3 cellular contexts compared by ENCODE assay signal in the genomic region with DNA sequence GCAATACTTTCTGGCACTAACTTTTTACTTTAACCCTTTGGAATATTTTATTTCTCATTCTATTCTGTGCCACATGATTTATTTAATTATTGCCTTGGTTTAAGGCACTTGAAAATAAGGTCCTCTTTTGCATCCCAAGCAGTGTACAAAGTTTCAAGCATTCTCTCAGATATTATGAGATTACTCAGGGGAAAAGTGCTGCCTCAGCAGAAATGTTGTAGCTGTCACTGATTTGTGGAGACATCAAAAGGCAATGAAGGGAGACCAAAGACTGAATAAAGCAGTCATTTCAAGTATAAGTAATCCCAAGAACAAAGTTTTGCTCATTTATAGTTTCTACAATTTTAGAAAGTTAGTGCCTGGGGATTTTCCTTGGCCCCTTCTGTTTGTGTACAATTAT.
A peak's percentile ranks its signal among the peaks of the same experiment; 100 is the strongest.
TF ChIP-seq lines count a peak whose summit lies in the region.

No MANE protein-coding gene starts in this region.

TF ChIP-seq in A549, 52 proteins besides CTCF, POLR2A, EP300 and RAD21:
- TF ChIP-seq MAFK (IDR thresholded peaks at IDR 0.05; ENCODE audit: partially characterized antibody): peak; percentile 95
- no peak for TF ChIP-seq KDM5A (IDR thresholded peaks at IDR 0.05)

TF ChIP-seq in K562, 482 proteins besides CTCF, POLR2A, EP300 and RAD21:
- TF ChIP-seq, protein P1, sequence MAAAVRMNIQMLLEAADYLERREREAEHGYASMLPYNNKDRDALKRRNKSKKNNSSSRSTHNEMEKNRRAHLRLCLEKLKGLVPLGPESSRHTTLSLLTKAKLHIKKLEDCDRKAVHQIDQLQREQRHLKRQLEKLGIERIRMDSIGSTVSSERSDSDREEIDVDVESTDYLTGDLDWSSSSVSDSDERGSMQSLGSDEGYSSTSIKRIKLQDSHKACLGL (CRISPR knock-in tag; IDR thresholded peaks at IDR 0.05; ENCODE audit: borderline replicate concordance, poor library complexity, severe bottlenecking): no peak
- TF ChIP-seq HSF4 (CRISPR knock-in tag; IDR thresholded peaks at IDR 0.05; ENCODE audit: borderline replicate concordance) (no peak), MIER1 (IDR thresholded peaks at IDR 0.05; ENCODE audit: low read depth) (no peak), TOE1 (IDR thresholded peaks at IDR 0.05; ENCODE audit: borderline replicate concordance) (no peak), TOE1 (CRISPR knock-in tag; IDR thresholded peaks at IDR 0.05; ENCODE audit: borderline replicate concordance, low read depth) (no peak), KLF1 (tag; IDR thresholded peaks at IDR 0.05) (no peak), FOXA3 (CRISPR knock-in tag; conservative IDR thresholded peaks at IDR 0.05 in 1 of 2, IDR thresholded peaks at IDR 0.05 in 1 of 2) (no peak), MAFK (IDR thresholded peaks at IDR 0.05; ENCODE audit: low read length) (peak; percentile 96), GTF2E2 (tag; IDR thresholded peaks at IDR 0.05) (no peak), POLR2B (IDR thresholded peaks at IDR 0.05; ENCODE audit: low read depth, partially characterized antibody) (no peak), MAFG (tag; conservative IDR thresholded peaks at IDR 0.05) (peak; percentile 82), MCM7 (IDR thresholded peaks at IDR 0.05) (no peak), FOSL1 (tag; conservative IDR thresholded peaks at IDR 0.05) (no peak), RFX7 (CRISPR knock-in tag; IDR thresholded peaks at IDR 0.05) (no peak), MEF2A (IDR thresholded peaks at IDR 0.05; ENCODE audit: control insufficient read depth, low read depth, low read length) (no peak), RAD51 (IDR thresholded peaks at IDR 0.05; ENCODE audit: borderline replicate concordance, low read depth) (no peak), PHB (CRISPR knock-in tag; IDR thresholded peaks at IDR 0.05) (no peak), MAFF (IDR thresholded peaks at IDR 0.05; ENCODE audit: low read length) (peak; percentile 96), CSDE1 (IDR thresholded peaks at IDR 0.05) (no peak), POLR2G (IDR thresholded peaks at IDR 0.05; ENCODE audit: low read depth, low read length) (no peak), ZBTB17 (CRISPR knock-in tag; IDR thresholded peaks at IDR 0.05) (no peak), ZNF316 (IDR thresholded peaks at IDR 0.05) (peak; percentile 85), C11orf30 (IDR thresholded peaks at IDR 0.05; ENCODE audit: low read depth) (peak; percentile 79)
- TF ChIP-seq, protein P2, sequence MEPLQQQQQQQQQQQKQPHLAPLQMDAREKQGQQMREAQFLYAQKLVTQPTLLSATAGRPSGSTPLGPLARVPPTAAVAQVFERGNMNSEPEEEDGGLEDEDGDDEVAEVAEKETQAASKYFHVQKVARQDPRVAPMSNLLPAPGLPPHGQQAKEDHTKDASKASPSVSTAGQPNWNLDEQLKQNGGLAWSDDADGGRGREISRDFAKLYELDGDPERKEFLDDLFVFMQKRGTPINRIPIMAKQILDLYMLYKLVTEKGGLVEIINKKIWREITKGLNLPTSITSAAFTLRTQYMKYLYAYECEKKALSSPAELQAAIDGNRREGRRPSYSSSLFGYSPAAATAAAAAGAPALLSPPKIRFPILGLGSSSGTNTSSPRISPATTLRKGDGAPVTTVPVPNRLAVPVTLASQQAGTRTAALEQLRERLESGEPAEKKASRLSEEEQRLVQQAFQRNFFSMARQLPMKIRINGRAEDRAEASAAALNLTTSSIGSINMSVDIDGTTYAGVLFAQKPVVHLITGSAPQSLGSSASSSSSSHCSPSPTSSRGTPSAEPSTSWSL (CRISPR knock-in tag; IDR thresholded peaks at IDR 0.05; ENCODE audit: borderline replicate concordance): no peak
- TF ChIP-seq, protein P3, sequence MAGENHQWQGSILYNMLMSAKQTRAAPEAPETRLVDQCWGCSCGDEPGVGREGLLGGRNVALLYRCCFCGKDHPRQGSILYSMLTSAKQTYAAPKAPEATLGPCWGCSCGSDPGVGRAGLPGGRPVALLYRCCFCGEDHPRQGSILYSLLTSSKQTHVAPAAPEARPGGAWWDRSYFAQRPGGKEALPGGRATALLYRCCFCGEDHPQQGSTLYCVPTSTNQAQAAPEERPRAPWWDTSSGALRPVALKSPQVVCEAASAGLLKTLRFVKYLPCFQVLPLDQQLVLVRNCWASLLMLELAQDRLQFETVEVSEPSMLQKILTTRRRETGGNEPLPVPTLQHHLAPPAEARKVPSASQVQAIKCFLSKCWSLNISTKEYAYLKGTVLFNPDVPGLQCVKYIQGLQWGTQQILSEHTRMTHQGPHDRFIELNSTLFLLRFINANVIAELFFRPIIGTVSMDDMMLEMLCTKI (IDR thresholded peaks at IDR 0.05; ENCODE audit: partially characterized antibody): no peak
- TF ChIP-seq, protein P4, sequence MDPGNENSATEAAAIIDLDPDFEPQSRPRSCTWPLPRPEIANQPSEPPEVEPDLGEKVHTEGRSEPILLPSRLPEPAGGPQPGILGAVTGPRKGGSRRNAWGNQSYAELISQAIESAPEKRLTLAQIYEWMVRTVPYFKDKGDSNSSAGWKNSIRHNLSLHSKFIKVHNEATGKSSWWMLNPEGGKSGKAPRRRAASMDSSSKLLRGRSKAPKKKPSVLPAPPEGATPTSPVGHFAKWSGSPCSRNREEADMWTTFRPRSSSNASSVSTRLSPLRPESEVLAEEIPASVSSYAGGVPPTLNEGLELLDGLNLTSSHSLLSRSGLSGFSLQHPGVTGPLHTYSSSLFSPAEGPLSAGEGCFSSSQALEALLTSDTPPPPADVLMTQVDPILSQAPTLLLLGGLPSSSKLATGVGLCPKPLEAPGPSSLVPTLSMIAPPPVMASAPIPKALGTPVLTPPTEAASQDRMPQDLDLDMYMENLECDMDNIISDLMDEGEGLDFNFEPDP (CRISPR knock-in tag; IDR thresholded peaks at IDR 0.05): no peak
- TF ChIP-seq, protein P5, sequence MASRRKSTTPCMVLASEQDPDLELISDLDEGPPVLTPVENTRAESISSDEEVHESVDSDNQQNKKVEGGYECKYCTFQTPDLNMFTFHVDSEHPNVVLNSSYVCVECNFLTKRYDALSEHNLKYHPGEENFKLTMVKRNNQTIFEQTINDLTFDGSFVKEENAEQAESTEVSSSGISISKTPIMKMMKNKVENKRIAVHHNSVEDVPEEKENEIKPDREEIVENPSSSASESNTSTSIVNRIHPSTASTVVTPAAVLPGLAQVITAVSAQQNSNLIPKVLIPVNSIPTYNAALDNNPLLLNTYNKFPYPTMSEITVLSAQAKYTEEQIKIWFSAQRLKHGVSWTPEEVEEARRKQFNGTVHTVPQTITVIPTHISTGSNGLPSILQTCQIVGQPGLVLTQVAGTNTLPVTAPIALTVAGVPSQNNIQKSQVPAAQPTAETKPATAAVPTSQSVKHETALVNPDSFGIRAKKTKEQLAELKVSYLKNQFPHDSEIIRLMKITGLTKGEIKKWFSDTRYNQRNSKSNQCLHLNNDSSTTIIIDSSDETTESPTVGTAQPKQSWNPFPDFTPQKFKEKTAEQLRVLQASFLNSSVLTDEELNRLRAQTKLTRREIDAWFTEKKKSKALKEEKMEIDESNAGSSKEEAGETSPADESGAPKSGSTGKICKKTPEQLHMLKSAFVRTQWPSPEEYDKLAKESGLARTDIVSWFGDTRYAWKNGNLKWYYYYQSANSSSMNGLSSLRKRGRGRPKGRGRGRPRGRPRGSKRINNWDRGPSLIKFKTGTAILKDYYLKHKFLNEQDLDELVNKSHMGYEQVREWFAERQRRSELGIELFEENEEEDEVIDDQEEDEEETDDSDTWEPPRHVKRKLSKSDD (conservative IDR thresholded peaks at IDR 0.05; ENCODE audit: low read length): no peak

TF ChIP-seq in H1, 55 proteins besides CTCF, POLR2A, EP300 and RAD21:
- peak; percentile 96 for TF ChIP-seq MAFK (IDR thresholded peaks at IDR 0.05; ENCODE audit: low read depth, low read length)
- no peak for TF ChIP-seq EGR1 (IDR thresholded peaks at IDR 0.05; ENCODE audit: borderline replicate concordance, low read depth, low read length)
